In genomic region chr9:115945009-115945431, GRCh38 we compare ENCODE assay signal across 13 cellular contexts.
DNase-seq lines count a peak whose midpoint lies in the region; ATAC-seq and TF ChIP-seq lines count a peak whose summit lies in the region.
"Had no signal": no experiment of that assay in that cellular context is flagged by ENCODE, and none has a peak within 500 bp of the region (broad histone marks: within the 10 kb centered on the region; RNA-seq: fewer than 3 reads in every experiment).

No MANE protein-coding gene starts in this region.

- peak overlapping the region; percentile 73 for H3K9ac ChIP-seq in IMR-90 (ENCODE audit: low read depth, low read length)
- H3K9ac ChIP-seq in mesenchymal stem cell (ENCODE audit: low read length) = peak overlapping the region; percentile 95

- H3K79me1 ChIP-seq in IMR-90 (ENCODE audit: low read depth in 1 of 2, low read length in 2 of 2) (peaks cover 5 to 15% of the 10 kb centered on the region in 2 experiments), mesenchymal stem cell (replicated peaks; ENCODE audit: low read length, poor library complexity, severe bottlenecking) (no peaks in the 10 kb centered on the region)

- H2BK5ac ChIP-seq in IMR-90 (ENCODE audit: low read depth, low read length, poor library complexity, severe bottlenecking) = peak overlapping the region; percentile 99
- peak overlapping the region; percentile 48 for H2BK5ac ChIP-seq in mesenchymal stem cell (ENCODE audit: low read depth, low read length, poor library complexity, severe bottlenecking)

- H3K56ac ChIP-seq in IMR-90 (ENCODE audit: extremely low read depth, insufficient read depth, low read length) = peak overlapping the region; percentile 98

- peak overlapping the region; percentile 62 for H2AK9ac ChIP-seq in IMR-90 (replicated peaks; ENCODE audit: low read depth, low read length, poor library complexity)

- peak overlapping the region; percentile 95 for H2BK20ac ChIP-seq in IMR-90 (ENCODE audit: low read depth, low read length)

- H2BK120ac ChIP-seq in IMR-90 (ENCODE audit: low read depth, low read length) = peak overlapping the region; percentile 99
- H2BK120ac ChIP-seq in mesenchymal stem cell (ENCODE audit: low read depth, low read length) = peak overlapping the region; percentile 71

- peak overlapping the region; percentile 59 to 76 for H2BK12ac ChIP-seq in mesenchymal stem cell (ENCODE audit: low read length in 2 of 2)

- H3K4me1 ChIP-seq in IMR-90 (ENCODE audit: control insufficient read depth, insufficient read depth, low read length) (peaks cover 25% of the 10 kb centered on the region), mesenchymal stem cell (ENCODE audit: control insufficient read depth, insufficient read depth, low read depth, low read length) (no peaks in the 10 kb centered on the region), suprapubic skin (no peaks in the 10 kb centered on the region)

- TF ChIP-seq POLR2A in IMR-90 (IDR thresholded peaks at IDR 0.05; ENCODE audit: low read depth, low read length) (no peak), suprapubic skin (IDR thresholded peaks at IDR 0.05) (no peak)

- H2BK15ac ChIP-seq in IMR-90 (ENCODE audit: low read depth, low read length) = peak overlapping the region; percentile 97
- no peak overlapping the region for H2BK15ac ChIP-seq in mesenchymal stem cell (ENCODE audit: low read depth, poor library complexity, severe bottlenecking)

- POLR2A ChIA-PET in IMR-90 (lab: Charles Lee; ENCODE audit: unreplicated experiment) = interaction anchor here (0.6 to 3.4 kb wide), 5 partner anchors 82 to 305 kb away, joined by 3 to 22 read pairs (median 4); partner anchors contain the start of gene PAPPA

- H3K27ac ChIP-seq in IMR-90 (ENCODE audit: insufficient read depth, low read length) (peak overlapping the region; percentile 96), mesenchymal stem cell (ENCODE audit: low read length, poor library complexity, severe bottlenecking) (peak overlapping the region; percentile 93), suprapubic skin (peak overlapping the region; percentile 58)
- H3K27ac ChIP-seq: C4-2B had no signal

- H2AFZ ChIP-seq in IMR-90 (replicated peaks; ENCODE audit: low read length, poor library complexity) (no peak overlapping the region), mesenchymal stem cell (ENCODE audit: low read depth, low read length) (no peak overlapping the region)

- BruUV-seq in IMR-90 (replicated peaks; lab: Mats Ljungman, UMichigan) = no TSS peak

- H3K23ac ChIP-seq in IMR-90 (ENCODE audit: low read depth, low read length) (peak overlapping the region; percentile 97), mesenchymal stem cell (ENCODE audit: low read length in 2 of 2) (no peak overlapping the region)

- H2AK5ac ChIP-seq in IMR-90 (ENCODE audit: low read depth, low read length) (peak overlapping the region; percentile 98), mesenchymal stem cell (ENCODE audit: low read length, severe bottlenecking) (peak overlapping the region; percentile 53)

- H3K9me3 ChIP-seq in IMR-90 (ENCODE audit: control insufficient read depth, insufficient read depth, low read length) (no peaks in the 10 kb centered on the region), mesenchymal stem cell (ENCODE audit: control insufficient read depth, low read length) (no peaks in the 10 kb centered on the region), suprapubic skin (no peaks in the 10 kb centered on the region)

- in situ Hi-C loops in IMR-90 (cut with MboI; ENCODE audit: low sequenced_read_pairs) = loop anchor here (10.0 kb wide), 1 partner anchor 60 kb away; no protein-coding TSS in a partner anchor
- in situ Hi-C loops in GM13976 (cut with MboI; ENCODE audit: low sequenced_read_pairs, unreplicated experiment) = no loop called here

- H4K91ac ChIP-seq in IMR-90 (ENCODE audit: insufficient read depth, low read depth, low read length) (peak overlapping the region; percentile 96), mesenchymal stem cell (ENCODE audit: low read length) (peak overlapping the region; percentile 88)

- H4K5ac ChIP-seq in IMR-90 (ENCODE audit: low read depth, low read length) = peak overlapping the region; percentile 100

- H3K14ac ChIP-seq in IMR-90 (replicated peaks; ENCODE audit: low read depth, low read length) (peak overlapping the region; percentile 98), mesenchymal stem cell (ENCODE audit: low read length in 2 of 2) (no peak overlapping the region)

- TF ChIP-seq CTCF in IMR-90 (conservative IDR thresholded peaks at IDR 0.05; ENCODE audit: low read depth, low read length) (no peak), suprapubic skin (IDR thresholded peaks at IDR 0.05) (no peak), GM13976 (IDR thresholded peaks at IDR 0.05; ENCODE audit: borderline replicate concordance, control extremely low read depth, extremely low read depth, insufficient read depth, missing control alignments) (no peak)

- no peaks in the 10 kb centered on the region for H4K20me1 ChIP-seq in IMR-90 (ENCODE audit: insufficient read depth, low read length)

- no peak for TF ChIP-seq EP300 in suprapubic skin (IDR thresholded peaks at IDR 0.05)

- H3K4ac ChIP-seq in IMR-90 (ENCODE audit: low read depth, low read length) (peak overlapping the region; percentile 96), mesenchymal stem cell (ENCODE audit: low read depth in 1 of 2, low read length in 2 of 2) (peak overlapping the region in 1 of 2 experiments; percentile 93)

- H3K4me3 ChIP-seq in IMR-90 (ENCODE audit: insufficient read depth, low read depth, low read length) = no peak overlapping the region
- H3K4me3 ChIP-seq in mesenchymal stem cell (ENCODE audit: insufficient read depth in 1 of 2, low read depth in 1 of 2, low read length in 2 of 2) = no peak overlapping the region
- no peak overlapping the region for H3K4me3 ChIP-seq in suprapubic skin

- DNase-seq in IMR-90 (peak; percentile 20), epidermal melanocyte (ENCODE audit: insufficient read length, low spot score) (peak; percentile 33), mesenchymal stem cell (no peak), suprapubic skin (ENCODE audit: low spot score in 2 of 2) (no peak), GM13976 (ENCODE audit: low spot score) (no peak), kidney tubule cell (ENCODE audit: low spot score) (no peak), C1 segment of cervical spinal cord (lab: John Stamatoyannopoulos, UW) (no peak)
- DNase-seq: activated CD8-positive, alpha-beta memory T cell treated with anti-CD3 and anti-CD28 coated beads for 24 hours; dermis blood vessel endothelial cell had no signal

- H3K27me3 ChIP-seq in IMR-90 (ENCODE audit: control insufficient read depth, insufficient read depth, low read length) (no peaks in the 10 kb centered on the region), mesenchymal stem cell (ENCODE audit: control insufficient read depth in 1 of 2, insufficient read depth in 1 of 2, low read length in 2 of 2) (no peaks in the 10 kb centered on the region), suprapubic skin (no peaks in the 10 kb centered on the region)

- dilution Hi-C loops in IMR-90 (cut with HindIII; ENCODE audit: low sequenced_read_pairs, unreplicated experiment) = no loop called here

- ATAC-seq in IMR-90 (ENCODE audit: low read depth) (peak; percentile 16; the same call in 1 of the 2 replicates), HG03342 (IDR thresholded peaks at IDR 0.05; ENCODE audit: unreplicated experiment) (no peak)
- ATAC-seq: activated naive CD4-positive, alpha-beta T cell treated with anti-CD3 and anti-CD28 coated beads, Interleukin-2, amount 50 U/mL, for 72 hours; Panc1 had no signal

- no peak for TF ChIP-seq RAD21 in IMR-90 (IDR thresholded peaks at IDR 0.05; ENCODE audit: low read length)

- peaks cover under 1% of the 10 kb centered on the region; the same call in 1 of the 2 replicates for H3K9me1 ChIP-seq in IMR-90 (ENCODE audit: insufficient read depth, low read length)

- CTCF ChIA-PET in IMR-90 (lab: Yijun Ruan, JAX) = interaction anchor here (0.6 to 1.3 kb wide), 3 partner anchors 8 to 279 kb away, joined by 3 to 5 read pairs (median 3); no protein-coding TSS in a partner anchor

- no peaks in the 10 kb centered on the region for H3K36me3 ChIP-seq in IMR-90 (ENCODE audit: control insufficient read depth, insufficient read depth, low read length)
- H3K36me3 ChIP-seq in mesenchymal stem cell (ENCODE audit: control insufficient read depth in 1 of 2, insufficient read depth in 2 of 2, low read depth in 1 of 2, low read length in 2 of 2) = no peaks in the 10 kb centered on the region
- H3K36me3 ChIP-seq in suprapubic skin = no peaks in the 10 kb centered on the region

- H3K4me2 ChIP-seq in IMR-90 (ENCODE audit: low read depth, low read length) (peak overlapping the region; percentile 25; the same call in 1 of the 2 replicates), mesenchymal stem cell (ENCODE audit: low read length, poor library complexity, severe bottlenecking) (no peak overlapping the region)

- intact Hi-C loops in IMR-90 (cut with micrococcal nuclease) = loop anchor here (2.0 kb wide), 5 partner anchors 20 to 156 kb away; no protein-coding TSS in a partner anchor

- H3K18ac ChIP-seq in IMR-90 (ENCODE audit: low read depth, low read length) (peak overlapping the region; percentile 97), mesenchymal stem cell (ENCODE audit: low read depth in 1 of 2, low read length in 2 of 2) (peak overlapping the region; percentile 67 to 90)

- H4K8ac ChIP-seq in IMR-90 (ENCODE audit: low read depth in 2 of 2, low read length in 2 of 2) (peak overlapping the region; percentile 58 to 98), mesenchymal stem cell (ENCODE audit: low read length) (peak overlapping the region; percentile 38)

TF ChIP-seq in IMR-90, 13 proteins besides CTCF, POLR2A, EP300 and RAD21:
- TF ChIP-seq SMC3 (IDR thresholded peaks at IDR 0.05; ENCODE audit: low read depth, low read length) = no peak
- TF ChIP-seq MAFK (IDR thresholded peaks at IDR 0.05; ENCODE audit: low read depth, low read length) = no peak
- TF ChIP-seq RFX5 (IDR thresholded peaks at IDR 0.05; ENCODE audit: low read depth, low read length) = no peak
- no peak for TF ChIP-seq MXI1 (IDR thresholded peaks at IDR 0.05; ENCODE audit: borderline replicate concordance, low read depth, low read length)
- no peak for TF ChIP-seq ELK1 (IDR thresholded peaks at IDR 0.05; ENCODE audit: borderline replicate concordance, low read depth, low read length)

Comparison
In these comparisons a context has a peak if more than half of its experiments do, and no peak if none do; other contexts are left out.
1. DNase-seq: peak in IMR-90 (single experiment) and epidermal melanocyte (single experiment); none in mesenchymal stem cell (single experiment), suprapubic skin (0 of 2), GM13976 (single experiment), kidney tubule cell (single experiment) and C1 segment of cervical spinal cord (0 of 14).
2. Peak in every context shown above with its lines, with median percentiles within 50 percentile points of each other: H3K27ac ChIP-seq.